Comparison of ENCODE assay signal across 1 cellular context in genomic region chr1:201008666-201009360, GRCh38.
TF ChIP-seq lines count a peak whose summit lies in the region.

No MANE protein-coding gene starts in this region.

TF ChIP-seq in WTC11, 78 proteins besides CTCF, POLR2A, EP300 and RAD21:
- no peak for TF ChIP-seq USF1 (CRISPR knock-in tag; IDR thresholded peaks at IDR 0.05)
- TF ChIP-seq ZNF138 (CRISPR knock-in tag; conservative IDR thresholded peaks at IDR 0.05): no peak
- TF ChIP-seq STAT6 (CRISPR knock-in tag; conservative IDR thresholded peaks at IDR 0.05; ENCODE audit: low read depth): no peak
- no peak for TF ChIP-seq ATF6 (CRISPR knock-in tag; IDR thresholded peaks at IDR 0.05)
- no peak for TF ChIP-seq MLX (CRISPR knock-in tag; IDR thresholded peaks at IDR 0.05)
- TF ChIP-seq ZNF425 (CRISPR knock-in tag; conservative IDR thresholded peaks at IDR 0.05): no peak
- no peak for TF ChIP-seq MAX (CRISPR knock-in tag; IDR thresholded peaks at IDR 0.05)
- TF ChIP-seq GRHL2 (CRISPR knock-in tag; IDR thresholded peaks at IDR 0.05; ENCODE audit: insufficient replicate concordance, severe bottlenecking): no peak
- TF ChIP-seq E2F5 (CRISPR knock-in tag; IDR thresholded peaks at IDR 0.05): no peak
- TF ChIP-seq KAT7 (CRISPR knock-in tag; IDR thresholded peaks at IDR 0.05; ENCODE audit: borderline replicate concordance): no peak
- no peak for TF ChIP-seq TP53 (CRISPR knock-in tag; IDR thresholded peaks at IDR 0.05)
- TF ChIP-seq NFYB (CRISPR knock-in tag; conservative IDR thresholded peaks at IDR 0.05; ENCODE audit: low read depth): no peak
- TF ChIP-seq FOXP4 (CRISPR knock-in tag; IDR thresholded peaks at IDR 0.05): no peak
- TF ChIP-seq FOXJ3 (CRISPR knock-in tag; IDR thresholded peaks at IDR 0.05; ENCODE audit: borderline replicate concordance): no peak
- no peak for TF ChIP-seq RORB (CRISPR knock-in tag; IDR thresholded peaks at IDR 0.05)
- no peak for TF ChIP-seq ZNF281 (CRISPR knock-in tag; IDR thresholded peaks at IDR 0.05)
